ENCODE assay signal across 17 cellular contexts in the genomic region with DNA sequence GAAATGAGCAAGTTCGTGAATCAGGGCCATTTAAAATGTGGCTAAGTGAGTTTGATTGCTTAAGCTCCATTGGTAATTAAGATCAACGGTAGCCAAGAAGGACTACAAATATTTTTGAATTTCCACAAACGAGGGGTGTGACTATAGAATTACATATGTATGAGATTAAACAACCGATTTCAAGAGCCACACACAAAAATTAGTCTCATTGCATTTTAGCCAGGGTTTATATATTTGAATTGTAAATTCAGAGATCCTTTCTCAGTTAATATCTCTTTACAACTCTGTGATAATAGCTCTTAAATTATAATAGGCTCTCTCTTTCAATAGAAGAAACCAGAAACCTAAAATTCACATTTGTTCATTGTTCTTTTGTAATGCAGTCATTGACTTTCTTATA.
A peak's percentile ranks its signal among the peaks of the same experiment; 100 is the strongest.
DNase-seq lines count a peak whose midpoint lies in the region; ATAC-seq, FAIRE-seq and TF ChIP-seq lines count a peak whose summit lies in the region.
"Had no signal": no experiment of that assay in that cellular context is flagged by ENCODE, and none has a peak within 500 bp of the region (broad histone marks: within the 10 kb centered on the region; RNA-seq: fewer than 3 reads in every experiment).

No MANE protein-coding gene starts in this region.

- peak overlapping the region; percentile 81 for H2BK120ac ChIP-seq in H1 (replicated peaks; ENCODE audit: low read depth, low read length)

- no peaks in the 10 kb centered on the region for H3K9me3 ChIP-seq in CD4-positive, alpha-beta memory T cell (ENCODE audit: control insufficient read depth in 1 of 2, low read length in 2 of 2)
- H3K9me3 ChIP-seq in H1 (ENCODE audit: insufficient read depth in 2 of 2, low read depth in 1 of 2, low read length in 1 of 2) (no peaks in the 10 kb centered on the region), osteoblast (ENCODE audit: low read depth, low read length) (no peaks in the 10 kb centered on the region), uterus (no peaks in the 10 kb centered on the region)
- H3K9me3 ChIP-seq: A549 had no signal

- TF ChIP-seq POLR2A in H1 (IDR thresholded peaks at IDR 0.05; ENCODE audit: control extremely low read depth in 1 of 2, low read depth in 2 of 2, low read length in 2 of 2) = no peak
- no peak for TF ChIP-seq POLR2A in uterus (IDR thresholded peaks at IDR 0.05)

- no peak for ATAC-seq in HG02610 (IDR thresholded peaks at IDR 0.05; ENCODE audit: unreplicated experiment)
- ATAC-seq: GM12878 had no signal

- no peak overlapping the region for H4K8ac ChIP-seq in H1 (ENCODE audit: extremely low read depth, insufficient read depth, low read length)

- H2BK12ac ChIP-seq in H1 (ENCODE audit: low read depth, low read length) = no peak overlapping the region

- H2BK20ac ChIP-seq in H1 (ENCODE audit: low read length) = 0 out of 2 replicates have a peak overlapping the region, but pooled peaks have one; percentile 92

- H3K27ac Mint-ChIP-seq in CD4-positive, alpha-beta memory T cell = peak overlapping the region; percentile 71 to 94 (median 91)
- H3K27ac Mint-ChIP-seq: CD14-positive monocyte had no signal

- 11% methylated on average over 4 of the region's 4 CpGs; no CpG with 5 or more reads in 1 of the 2 experiments for WGBS in H1 (ENCODE audit: extremely low coverage in 1 of 2, insufficient coverage in 1 of 2, insufficient read length in 1 of 2, insufficient replicate concordance in 2 of 2, low coverage in 1 of 2, low lambda C conversion rate in 2 of 2, missing lambda C conversion rate in 1 of 2), 2 experiments

- TF ChIP-seq RAD21 in H1 (IDR thresholded peaks at IDR 0.05 in 1 of 2, conservative IDR thresholded peaks at IDR 0.05 in 1 of 2; ENCODE audit: low read depth in 2 of 2, low read length in 2 of 2) = no peak

- H3K4me2 ChIP-seq in H1 (ENCODE audit: insufficient read depth in 1 of 2, low read depth in 2 of 2, low read length in 2 of 2) (peak overlapping the region; percentile 27 to 39), osteoblast (ENCODE audit: insufficient read depth, low read length) (no peak overlapping the region)
- H3K4me2 ChIP-seq: A549 had no signal

- DNase-seq in CD4-positive, alpha-beta memory T cell = no peak
- DNase-seq in NCI-H1048 (lab: John Stamatoyannopoulos, UW) (peak; percentile 6), H1 (ENCODE audit: low read depth in 1 of 2, low spot score in 2 of 2) (no peak), osteoblast (ENCODE audit: insufficient read length, low spot score, missing footprints) (no peak), NK-92 (lab: John Stamatoyannopoulos, UW; ENCODE audit: unreplicated experiment) (no peak), GOT3 (lab: John Stamatoyannopoulos, UW) (no peak), uterus (no peak)
- DNase-seq: KG1, NCI-H1105 treated with DMSO at 0.1 percent for 48 hours, NCI-H82 had no signal

- H4K20me1 ChIP-seq in H1 (replicated peaks in 1 of 2; ENCODE audit: control insufficient read depth in 1 of 2, insufficient read depth in 2 of 2, low read length in 2 of 2) (no peaks in the 10 kb centered on the region), osteoblast (ENCODE audit: insufficient read depth, low read length) (no peaks in the 10 kb centered on the region)

- peak overlapping the region; percentile 29 for H3K27ac ChIP-seq in CD4-positive, alpha-beta memory T cell (ENCODE audit: low read depth, low read length)
- peak overlapping the region; percentile 71 for H3K27ac ChIP-seq in H1 (ENCODE audit: low read depth, low read length)
- peak overlapping the region; percentile 24 for H3K27ac ChIP-seq in osteoblast (ENCODE audit: low read depth, low read length)
- no peak overlapping the region for H3K27ac ChIP-seq in uterus
- H3K27ac ChIP-seq: A549, HL-60 had no signal

- peak overlapping the region; percentile 96 for H4K5ac ChIP-seq in H1 (ENCODE audit: insufficient read length, low read depth, low read length)

- no peak for TF ChIP-seq CTCF in H1 (IDR thresholded peaks at IDR 0.05; ENCODE audit: control extremely low read depth in 1 of 3, insufficient read depth in 1 of 3, low read depth in 1 of 3, low read length in 3 of 3)
- no peak for TF ChIP-seq CTCF in osteoblast (IDR thresholded peaks at IDR 0.05; ENCODE audit: extremely low read depth, low read depth, low read length)
- no peak for TF ChIP-seq CTCF in uterus (IDR thresholded peaks at IDR 0.05)

- no peak overlapping the region for H3K23ac ChIP-seq in H1 (ENCODE audit: insufficient read length)

- H3K27me3 Mint-ChIP-seq in CD4-positive, alpha-beta memory T cell = no peaks in the 10 kb centered on the region

- no peaks in the 10 kb centered on the region for H3K79me1 ChIP-seq in H1 (ENCODE audit: low read depth, low read length)

- H2AK5ac ChIP-seq in H1 (ENCODE audit: low read depth, low read length) = no peak overlapping the region

- CTCF ChIA-PET in CD4-positive, alpha-beta memory T cell (lab: Charles Lee; ENCODE audit: partially characterized antibody) = interaction anchor here (1.0 to 1.2 kb wide), 3 partner anchors 11 to 58 kb away, joined by 3 to 5 read pairs (median 4); no protein-coding TSS in a partner anchor
- CTCF ChIA-PET in H1 (lab: Charles Lee; ENCODE audit: partially characterized antibody) = interaction anchor here (0.9 to 1.1 kb wide), 2 partner anchors 18 to 141 kb away, joined by 3 to 4 read pairs; no protein-coding TSS in a partner anchor

- TF ChIP-seq EP300 in H1 (IDR thresholded peaks at IDR 0.05; ENCODE audit: borderline replicate concordance in 1 of 2, low read depth in 2 of 2, low read length in 2 of 2) = no peak

- H3K4ac ChIP-seq in H1 (replicated peaks; ENCODE audit: insufficient read length, low read depth, low read length) = no peak overlapping the region

- H2AFZ ChIP-seq in H1 (ENCODE audit: low read length) (no peak overlapping the region), osteoblast (ENCODE audit: low read length) (no peak overlapping the region)

- FAIRE-seq in H1 (lab: Jason Lieb, UNC) = no peak
- FAIRE-seq: A549, GM12878, GM18507, RCC 7860 had no signal

- peak overlapping the region; percentile 75 for H4K91ac ChIP-seq in H1 (replicated peaks; ENCODE audit: insufficient read length, low read length)

- H2BK15ac ChIP-seq in H1 (ENCODE audit: low read length) = no peak overlapping the region

- no peak overlapping the region for H3K14ac ChIP-seq in H1 (ENCODE audit: insufficient read length)

- H3K56ac ChIP-seq in H1 (replicated peaks; ENCODE audit: insufficient read length, low read depth, low read length) = peak overlapping the region; percentile 36

- intact Hi-C loops in CD4-positive, alpha-beta memory T cell (cut with micrococcal nuclease) = no loop called here
- intact Hi-C loops in uterus (cut with DNase I; ENCODE audit: low total_unique reads) = no loop called here

- H3K4me3 ChIP-seq in CD4-positive, alpha-beta memory T cell (ENCODE audit: low read length in 2 of 2) = no peak overlapping the region
- peak overlapping the region in 1 of 4 experiments; percentile 2; a peak in 1 of 8 replicates for H3K4me3 ChIP-seq in H1 (ENCODE audit: extremely low read depth in 1 of 4, insufficient read depth in 2 of 4, low read depth in 3 of 4, low read length in 4 of 4)
- H3K4me3 ChIP-seq in osteoblast (ENCODE audit: insufficient read depth, low read length) = no peak overlapping the region
- no peak overlapping the region for H3K4me3 ChIP-seq in uterus
- H3K4me3 ChIP-seq: A549, GM12878 had no signal

- H3K4me1 Mint-ChIP-seq in CD4-positive, alpha-beta memory T cell = peaks cover 70 to 96% (median 85%) of the 10 kb centered on the region in 4 donors
- H3K4me1 Mint-ChIP-seq: CD14-positive monocyte had no signal

- H3K79me2 ChIP-seq in H1 (ENCODE audit: control insufficient read depth in 1 of 2, insufficient read depth in 2 of 2, low read length in 2 of 2) (no peaks in the 10 kb centered on the region), osteoblast (ENCODE audit: insufficient read depth, low read length) (no peaks in the 10 kb centered on the region)

- no peak overlapping the region for H3K4me3 Mint-ChIP-seq in CD4-positive, alpha-beta memory T cell
- H3K4me3 Mint-ChIP-seq: CD14-positive monocyte had no signal

- H2BK5ac ChIP-seq in H1 (ENCODE audit: low read depth, low read length) = peak overlapping the region; percentile 77; the same call in 1 of the 2 replicates

- peak overlapping the region in 1 of 4 experiments; percentile 19; a peak in 1 of 7 replicates for H3K9ac ChIP-seq in H1 (replicated peaks in 1 of 4; ENCODE audit: extremely low read depth in 1 of 4, low read depth in 3 of 4, low read length in 3 of 4)

- no peaks in the 10 kb centered on the region for H3K9me3 Mint-ChIP-seq in CD4-positive, alpha-beta memory T cell
- H3K9me3 Mint-ChIP-seq: CD14-positive monocyte had no signal

- H3K36me3 ChIP-seq in CD4-positive, alpha-beta memory T cell (ENCODE audit: insufficient read depth, low read length) = no peaks in the 10 kb centered on the region
- H3K36me3 ChIP-seq in H1 (ENCODE audit: control insufficient read depth in 2 of 4, insufficient read depth in 4 of 4, low read length in 3 of 4) = no peaks in the 10 kb centered on the region
- H3K36me3 ChIP-seq in osteoblast (ENCODE audit: insufficient read depth, low read length) = no peaks in the 10 kb centered on the region
- H3K36me3 ChIP-seq in uterus = no peaks in the 10 kb centered on the region

- no peaks in the 10 kb centered on the region for H3K27me3 ChIP-seq in CD4-positive, alpha-beta memory T cell (ENCODE audit: insufficient read depth, low read length)
- H3K27me3 ChIP-seq in H1 (replicated peaks in 1 of 4; ENCODE audit: control insufficient read depth in 3 of 4, extremely low read depth in 1 of 4, insufficient read depth in 3 of 4, low read length in 3 of 4) = no peaks in the 10 kb centered on the region
- H3K27me3 ChIP-seq in osteoblast (ENCODE audit: insufficient read depth, low read length) = no peaks in the 10 kb centered on the region
- H3K27me3 ChIP-seq in uterus = no peaks in the 10 kb centered on the region

- no peak overlapping the region; the same call in 1 of the 2 replicates for H3K18ac ChIP-seq in H1 (ENCODE audit: extremely low read depth, low read length)

- peaks cover 95% of the 10 kb centered on the region for H3K4me1 ChIP-seq in CD4-positive, alpha-beta memory T cell (ENCODE audit: insufficient read depth, low read length)
- H3K4me1 ChIP-seq in H1 (replicated peaks in 1 of 4; ENCODE audit: control insufficient read depth in 3 of 4, insufficient read depth in 4 of 4, low read length in 3 of 4) (peaks cover 5 to 26% (median 9%) of the 10 kb centered on the region in 4 experiments; a peak in 6 of 7 replicates), osteoblast (ENCODE audit: insufficient read depth, low read length) (peaks cover 14% of the 10 kb centered on the region), uterus (no peaks in the 10 kb centered on the region)
- H3K4me1 ChIP-seq: A549 had no signal

- H3K36me3 Mint-ChIP-seq in CD4-positive, alpha-beta memory T cell = no peaks in the 10 kb centered on the region
- H3K36me3 Mint-ChIP-seq: CD14-positive monocyte had no signal

- POLR2A ChIA-PET in CD4-positive, alpha-beta memory T cell (lab: Charles Lee; ENCODE audit: partially characterized antibody) = interaction anchor here (0.8 to 3.9 kb wide), 4 partner anchors 10 to 40 kb away, joined by 3 to 16 read pairs (median 4); no protein-coding TSS in a partner anchor
- POLR2A ChIA-PET in H1 (lab: Charles Lee; ENCODE audit: partially characterized antibody) = interaction anchor here (1.1 kb wide), 1 partner anchor 18 kb away, joined by 3 read pairs; no protein-coding TSS in a partner anchor

- H3K23me2 ChIP-seq in H1 (ENCODE audit: low read depth, low read length) = no peaks in the 10 kb centered on the region

Comparison
In these comparisons a context has a peak if more than half of its experiments do, and no peak if none do; other contexts are left out.
1. H3K27ac ChIP-seq: peak in CD4-positive, alpha-beta memory T cell (single experiment), H1 (single experiment) and osteoblast (single experiment); none in uterus (0 of 2).